1 cellular context compared by ENCODE assay signal in genomic region chrX:15114865-15115566, GRCh38.
TF ChIP-seq lines count a peak whose summit lies in the region.

No MANE protein-coding gene starts in this region.

TF ChIP-seq in WTC11, 78 proteins besides CTCF, POLR2A, EP300 and RAD21 (continued from another document):
- TF ChIP-seq PREB (CRISPR knock-in tag; IDR thresholded peaks at IDR 0.05; ENCODE audit: borderline replicate concordance) = no peak
- TF ChIP-seq MAX (CRISPR knock-in tag; IDR thresholded peaks at IDR 0.05) = no peak
- TF ChIP-seq SMAD3 (CRISPR knock-in tag; IDR thresholded peaks at IDR 0.05; ENCODE audit: borderline replicate concordance) = no peak
- TF ChIP-seq NR3C1 (CRISPR knock-in tag; conservative IDR thresholded peaks at IDR 0.05; ENCODE audit: low read depth) = no peak
- TF ChIP-seq ETV6 (CRISPR knock-in tag; IDR thresholded peaks at IDR 0.05) = no peak
- TF ChIP-seq NFE2L1 (CRISPR knock-in tag; IDR thresholded peaks at IDR 0.05) = no peak
- TF ChIP-seq ATF2 (CRISPR knock-in tag; IDR thresholded peaks at IDR 0.05; ENCODE audit: borderline replicate concordance, low read depth) = no peak
- TF ChIP-seq SOX15 (CRISPR knock-in tag; IDR thresholded peaks at IDR 0.05) = no peak
- no peak for TF ChIP-seq E2F1 (CRISPR knock-in tag; IDR thresholded peaks at IDR 0.05)
- no peak for TF ChIP-seq ZNF416 (CRISPR knock-in tag; IDR thresholded peaks at IDR 0.05)
- no peak for TF ChIP-seq KAT7 (CRISPR knock-in tag; IDR thresholded peaks at IDR 0.05; ENCODE audit: borderline replicate concordance)
- no peak for TF ChIP-seq ELF4 (CRISPR knock-in tag; IDR thresholded peaks at IDR 0.05; ENCODE audit: low read depth)
- TF ChIP-seq AR (CRISPR knock-in tag; IDR thresholded peaks at IDR 0.05) = no peak
- no peak for TF ChIP-seq OVOL2 (CRISPR knock-in tag; IDR thresholded peaks at IDR 0.05; ENCODE audit: borderline replicate concordance)
- no peak for TF ChIP-seq SP1 (CRISPR knock-in tag; conservative IDR thresholded peaks at IDR 0.05)
- no peak for TF ChIP-seq MXD4 (CRISPR knock-in tag; IDR thresholded peaks at IDR 0.05; ENCODE audit: borderline replicate concordance)
- no peak for TF ChIP-seq PRDM15 (CRISPR knock-in tag; IDR thresholded peaks at IDR 0.05)
- TF ChIP-seq EMX1 (CRISPR knock-in tag; IDR thresholded peaks at IDR 0.05) = no peak
